8 cellular contexts compared by ENCODE assay signal in genomic region chr1:3856923-3857790, GRCh38. TPM values are rescaled to one million over a fixed set of nuclear protein-coding genes. Genes with fewer than 3 reads are reported as not detected.
A peak's percentile ranks its signal among the peaks of the same experiment; 100 is the strongest.
DNase-seq lines count a peak whose midpoint lies in the region; ATAC-seq and TF ChIP-seq lines count a peak whose summit lies in the region.

Gene CEP104 (minus strand): TSS chr1:3857211. CDS start chr1:3852407, 4,804 bp downstream.
A gene with protein sequence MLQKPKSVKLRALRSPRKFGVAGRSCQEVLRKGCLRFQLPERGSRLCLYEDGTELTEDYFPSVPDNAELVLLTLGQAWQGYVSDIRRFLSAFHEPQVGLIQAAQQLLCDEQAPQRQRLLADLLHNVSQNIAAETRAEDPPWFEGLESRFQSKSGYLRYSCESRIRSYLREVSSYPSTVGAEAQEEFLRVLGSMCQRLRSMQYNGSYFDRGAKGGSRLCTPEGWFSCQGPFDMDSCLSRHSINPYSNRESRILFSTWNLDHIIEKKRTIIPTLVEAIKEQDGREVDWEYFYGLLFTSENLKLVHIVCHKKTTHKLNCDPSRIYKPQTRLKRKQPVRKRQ (plus strand): TSS chr1:3857476. CDS start chr1:3857604, 128 bp downstream.

- no peaks in the 10 kb centered on the region for H3K27me3 ChIP-seq in liver (ENCODE audit: control insufficient read depth in 4 of 4, insufficient read depth in 4 of 4, low read length in 3 of 4)

- ATAC-seq in GM19324 (IDR thresholded peaks at IDR 0.05; ENCODE audit: low FRiP score, unreplicated experiment), result peak; percentile 96
- ATAC-seq in HG03469 (IDR thresholded peaks at IDR 0.05; ENCODE audit: unreplicated experiment), result peak; percentile 95

- peaks cover 17 to 20% (median 19%) of the 10 kb centered on the region in 4 donors for H3K4me1 ChIP-seq in liver (ENCODE audit: control insufficient read depth in 4 of 4, insufficient read depth in 4 of 4, low read length in 3 of 4)

- peak within 1 kb of the TSS; percentile 42 to 75 for H3K9ac ChIP-seq in liver (ENCODE audit: low read depth in 1 of 2, low read length in 2 of 2)

- TF ChIP-seq CTCF in liver (IDR thresholded peaks at IDR 0.05; ENCODE audit: low read depth, low read length, missing input control), result peak; percentile 22

- under 1% methylated on average over 73 of the region's 73 CpGs for WGBS in liver

- H3K36me3 ChIP-seq in liver (ENCODE audit: control insufficient read depth in 4 of 4, insufficient read depth in 3 of 4, low read depth in 1 of 4, low read length in 3 of 4), result no peaks in the 10 kb centered on the region

- peak; percentile 67 to 71 for TF ChIP-seq RAD21 in liver (IDR thresholded peaks at IDR 0.05)

- no peaks in the 10 kb centered on the region for H3K9me3 ChIP-seq in liver (ENCODE audit: control insufficient read depth in 4 of 4, low read length in 3 of 4)

- peak within 1 kb of the TSS; percentile 70 to 76 for H3K27ac ChIP-seq in liver (ENCODE audit: low read depth in 1 of 2, low read length in 2 of 2)

- DNase-seq in C1 segment of cervical spinal cord (lab: John Stamatoyannopoulos, UW) (peak; percentile 52 to 98 (median 88)), NCI-H748 treated with DMSO at 0.1 percent for 48 hours (lab: John Stamatoyannopoulos, UW) (peak; percentile 84), dermis microvascular lymphatic vessel endothelial cell (ENCODE audit: low read depth in 2 of 2) (peak; percentile 67 to 82)
- DNase-seq in activated CD4-positive, alpha-beta T cell treated with anti-CD3 and anti-CD28 coated beads, Interleukin-2, amount 50 U/mL, for 4 hours, result peak; percentile 94 to 96
- DNase-seq in stimulated activated CD4-positive, alpha-beta T cell treated with anti-CD3 and anti-CD28 coated beads, Interleukin-4, amount 100 ng/mL, for 24 hours, result peak; percentile 96

- peak within 1 kb of the TSS; percentile 91 to 98 (median 93) for H3K4me3 ChIP-seq in liver (ENCODE audit: low read depth in 1 of 3, low read length in 3 of 3)

TF ChIP-seq in liver, 16 proteins besides CTCF, POLR2A, EP300 and RAD21:
- TF ChIP-seq FOXA2 (IDR thresholded peaks at IDR 0.05), result no peak
- no peak for TF ChIP-seq ATF3 (IDR thresholded peaks at IDR 0.05)
- no peak for TF ChIP-seq NR2F2 (IDR thresholded peaks at IDR 0.05)
- no peak for TF ChIP-seq HNF4G (IDR thresholded peaks at IDR 0.05)
- TF ChIP-seq, protein P1, sequence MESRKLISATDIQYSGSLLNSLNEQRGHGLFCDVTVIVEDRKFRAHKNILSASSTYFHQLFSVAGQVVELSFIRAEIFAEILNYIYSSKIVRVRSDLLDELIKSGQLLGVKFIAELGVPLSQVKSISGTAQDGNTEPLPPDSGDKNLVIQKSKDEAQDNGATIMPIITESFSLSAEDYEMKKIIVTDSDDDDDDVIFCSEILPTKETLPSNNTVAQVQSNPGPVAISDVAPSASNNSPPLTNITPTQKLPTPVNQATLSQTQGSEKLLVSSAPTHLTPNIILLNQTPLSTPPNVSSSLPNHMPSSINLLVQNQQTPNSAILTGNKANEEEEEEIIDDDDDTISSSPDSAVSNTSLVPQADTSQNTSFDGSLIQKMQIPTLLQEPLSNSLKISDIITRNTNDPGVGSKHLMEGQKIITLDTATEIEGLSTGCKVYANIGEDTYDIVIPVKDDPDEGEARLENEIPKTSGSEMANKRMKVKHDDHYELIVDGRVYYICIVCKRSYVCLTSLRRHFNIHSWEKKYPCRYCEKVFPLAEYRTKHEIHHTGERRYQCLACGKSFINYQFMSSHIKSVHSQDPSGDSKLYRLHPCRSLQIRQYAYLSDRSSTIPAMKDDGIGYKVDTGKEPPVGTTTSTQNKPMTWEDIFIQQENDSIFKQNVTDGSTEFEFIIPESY (IDR thresholded peaks at IDR 0.05), result no peak
- peak; percentile 54 for TF ChIP-seq SP1 (IDR thresholded peaks at IDR 0.05)
- peak in 1 of 2 donors; percentile 17 for TF ChIP-seq HNF4A (conservative IDR thresholded peaks at IDR 0.05)
- peak; percentile 35 to 46 for TF ChIP-seq RXRA (IDR thresholded peaks at IDR 0.05)
- TF ChIP-seq FOXA1 (IDR thresholded peaks at IDR 0.05), result no peak
- no peak for TF ChIP-seq JUND (IDR thresholded peaks at IDR 0.05)
- TF ChIP-seq, protein P2, sequence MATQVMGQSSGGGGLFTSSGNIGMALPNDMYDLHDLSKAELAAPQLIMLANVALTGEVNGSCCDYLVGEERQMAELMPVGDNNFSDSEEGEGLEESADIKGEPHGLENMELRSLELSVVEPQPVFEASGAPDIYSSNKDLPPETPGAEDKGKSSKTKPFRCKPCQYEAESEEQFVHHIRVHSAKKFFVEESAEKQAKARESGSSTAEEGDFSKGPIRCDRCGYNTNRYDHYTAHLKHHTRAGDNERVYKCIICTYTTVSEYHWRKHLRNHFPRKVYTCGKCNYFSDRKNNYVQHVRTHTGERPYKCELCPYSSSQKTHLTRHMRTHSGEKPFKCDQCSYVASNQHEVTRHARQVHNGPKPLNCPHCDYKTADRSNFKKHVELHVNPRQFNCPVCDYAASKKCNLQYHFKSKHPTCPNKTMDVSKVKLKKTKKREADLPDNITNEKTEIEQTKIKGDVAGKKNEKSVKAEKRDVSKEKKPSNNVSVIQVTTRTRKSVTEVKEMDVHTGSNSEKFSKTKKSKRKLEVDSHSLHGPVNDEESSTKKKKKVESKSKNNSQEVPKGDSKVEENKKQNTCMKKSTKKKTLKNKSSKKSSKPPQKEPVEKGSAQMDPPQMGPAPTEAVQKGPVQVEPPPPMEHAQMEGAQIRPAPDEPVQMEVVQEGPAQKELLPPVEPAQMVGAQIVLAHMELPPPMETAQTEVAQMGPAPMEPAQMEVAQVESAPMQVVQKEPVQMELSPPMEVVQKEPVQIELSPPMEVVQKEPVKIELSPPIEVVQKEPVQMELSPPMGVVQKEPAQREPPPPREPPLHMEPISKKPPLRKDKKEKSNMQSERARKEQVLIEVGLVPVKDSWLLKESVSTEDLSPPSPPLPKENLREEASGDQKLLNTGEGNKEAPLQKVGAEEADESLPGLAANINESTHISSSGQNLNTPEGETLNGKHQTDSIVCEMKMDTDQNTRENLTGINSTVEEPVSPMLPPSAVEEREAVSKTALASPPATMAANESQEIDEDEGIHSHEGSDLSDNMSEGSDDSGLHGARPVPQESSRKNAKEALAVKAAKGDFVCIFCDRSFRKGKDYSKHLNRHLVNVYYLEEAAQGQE (IDR thresholded peaks at IDR 0.05), result peak; percentile 24
- TF ChIP-seq EGR1 (IDR thresholded peaks at IDR 0.05; ENCODE audit: low read depth in 2 of 2), result no peak
- peak; percentile 75 for TF ChIP-seq MAX (IDR thresholded peaks at IDR 0.05)
- peak; percentile 85 for TF ChIP-seq YY1 (IDR thresholded peaks at IDR 0.05)
- TF ChIP-seq TAF1 (conservative IDR thresholded peaks at IDR 0.05), result no peak
- TF ChIP-seq GABPA (IDR thresholded peaks at IDR 0.05 in 1 of 2, conservative IDR thresholded peaks at IDR 0.05 in 1 of 2), result peak in 1 of 2 donors; percentile 83

RNA-seq across cellular contexts. Expression of gene CEP104, which starts in this region (rescaled TPM):
- 12.2 and 20.6 TPM in 2 replicates for total RNA-seq in dermis microvascular lymphatic vessel endothelial cell
- 10 to 100 TPM in 1 of 2 donors, 1 to 10 TPM in 1; 9.1 to 23.2 TPM for total RNA-seq in liver
- polyA plus RNA-seq in liver, result 10 to 100 TPM in 1 of 2 donors, 1 to 10 TPM in 1; 7.5 to 14.9 TPM

RNA-seq across cellular contexts. Expression of the second gene that starts in this region (rescaled TPM):
- total RNA-seq in dermis microvascular lymphatic vessel endothelial cell (11.2 and 11.4 TPM in 2 replicates), liver (1 to 10 TPM; 4.2 to 6.1 TPM)
- 1 to 10 TPM in 1 of 2 donors, under 1 TPM in 1; 0.92 to 1.6 TPM for polyA plus RNA-seq in liver

Comparison
In these comparisons a context has a peak if more than half of its experiments do, and no peak if none do; other contexts are left out.
1. Peak in every context shown above with its lines: DNase-seq, ATAC-seq, H3K4me3 ChIP-seq and H3K27ac ChIP-seq.